ENCODE assay signal across 7 cellular contexts in genomic region chr13:91054902-91055301, GRCh38.
"Had no signal": no experiment of that assay in that cellular context is flagged by ENCODE, and none has a peak within 500 bp of the region (broad histone marks: within the 10 kb centered on the region; RNA-seq: fewer than 3 reads in every experiment).

No MANE protein-coding gene starts in this region.

- H3K9ac ChIP-seq: KMS-11 had no signal

- H3K4me2 ChIP-seq: KMS-11 had no signal

- DNase-seq: IMR-90, KBM-7, KG1 had no signal

- FAIRE-seq: HepG2, HTR-8/SVneo had no signal

- H3K27ac ChIP-seq: HL-60, KMS-11 had no signal

- ATAC-seq: HepG2 had no signal
